In the genomic region with DNA sequence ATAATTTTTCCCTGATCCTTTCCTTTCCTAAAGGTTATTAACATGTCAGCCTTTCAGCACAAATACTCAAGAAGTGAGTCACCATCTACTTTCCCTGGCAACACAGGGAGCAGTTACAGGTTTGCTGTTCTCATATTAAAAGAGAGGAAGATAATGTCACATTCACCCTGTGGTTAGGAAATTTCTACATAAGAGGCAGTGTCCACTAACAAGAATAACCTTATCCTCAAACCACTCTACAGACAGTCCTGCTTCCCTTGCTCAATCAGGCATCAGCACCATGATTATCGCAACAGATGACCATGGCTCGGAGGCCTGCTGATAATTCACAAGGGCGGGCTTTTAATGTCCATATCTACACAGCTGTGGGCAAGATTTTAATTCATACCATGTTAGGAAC, we compare ENCODE assay signal across 13 cellular contexts. TPM values are rescaled to one million over a fixed set of nuclear protein-coding genes. Genes with fewer than 3 reads are reported as not detected.
DNase-seq lines count a peak whose midpoint lies in the region; FAIRE-seq and TF ChIP-seq lines count a peak whose summit lies in the region.
"Had no signal": no experiment of that assay in that cellular context is flagged by ENCODE, and none has a peak within 500 bp of the region (broad histone marks: within the 10 kb centered on the region; RNA-seq: fewer than 3 reads in every experiment).

No MANE protein-coding gene starts in this region.

- peak; percentile 85 for FAIRE-seq in H54 (lab: Jason Lieb, UNC)
- FAIRE-seq: HepG2 had no signal

- no peak overlapping the region for H3K27ac ChIP-seq in stomach
- H3K27ac ChIP-seq: neutrophil had no signal

- TF ChIP-seq EP300 in stomach (IDR thresholded peaks at IDR 0.05) = no peak

- 86 to 95% (median 91%) methylated on average over 3 of the region's 3 CpGs for WGBS in stomach, 5 donors

- H3K36me3 ChIP-seq in stomach = no peaks in the 10 kb centered on the region
- H3K36me3 ChIP-seq: neutrophil had no signal

- H3K4me3 ChIP-seq in skeletal muscle cell (ENCODE audit: low read depth, low read length) (no peak overlapping the region), stomach (no peak overlapping the region)

- no peaks in the 10 kb centered on the region for H3K9me3 ChIP-seq in stomach
- H3K9me3 ChIP-seq: neutrophil had no signal

- TF ChIP-seq CTCF in stomach (IDR thresholded peaks at IDR 0.05) = no peak

- no peaks in the 10 kb centered on the region for H3K4me1 ChIP-seq in stomach

- H3K27me3 ChIP-seq in stomach = no peaks in the 10 kb centered on the region
- H3K27me3 ChIP-seq: neutrophil had no signal

- DNase-seq in H54 (ENCODE audit: insufficient read length, low spot score) (peak; percentile 13), SW480 (ENCODE audit: low spot score) (peak; percentile 14), foreskin melanocyte (peak; percentile 8), skeletal muscle cell (ENCODE audit: low read depth) (peak; percentile 63), KG1 (lab: John Stamatoyannopoulos, UW) (no peak), DMS 273 treated with DMSO at 0.1 percent for 48 hours (lab: John Stamatoyannopoulos, UW) (no peak), stomach (no peak)
- DNase-seq: activated CD8-positive, alpha-beta memory T cell treated with anti-CD3 and anti-CD28 coated beads for 24 hours; activated naive CD8-positive, alpha-beta T cell treated with anti-CD3 and anti-CD28 coated beads, Interleukin-2, amount 10 ng/mL, durations not matched to agents 7 days and 5 days; effector memory CD8-positive, alpha-beta T cell; NCI-H2029 had no signal

- TF ChIP-seq POLR2A in H54 (IDR thresholded peaks at IDR 0.05; ENCODE audit: low read depth, low read length) (no peak), stomach (IDR thresholded peaks at IDR 0.05) (no peak)

- intact Hi-C loops in stomach (cut with DNase I; ENCODE audit: low total_unique reads) = no loop called here

RNA-seq across cellular contexts. Expression of gene RNF150, which starts 30.9 kb away (rescaled TPM):
- total RNA-seq in stomach = 10 to 100 TPM in 4 of 5 donors, 1 to 10 TPM in 1; 5.9 to 88.1 (median 21.7) TPM
- 1 to 10 TPM in 1 of 3 donors, under 1 TPM in 2; 0.31 to 1.3 (median 0.61) TPM for polyA plus RNA-seq in stomach
- total RNA-seq: activated naive CD8-positive, alpha-beta T cell treated with anti-CD3 and anti-CD28 coated beads, Interleukin-2, amount 10 ng/mL, durations not matched to agents 7 days and 5 days had no signal

Comparison
In these comparisons a context has a peak if more than half of its experiments do, and no peak if none do; other contexts are left out.
1. DNase-seq: peak in H54 (single experiment), SW480 (single experiment), foreskin melanocyte (single experiment) and skeletal muscle cell (single experiment); none in KG1 (single experiment), DMS 273 treated with DMSO at 0.1 percent for 48 hours (single experiment) and stomach (single experiment).